ENCODE assay signal across 20 cellular contexts in genomic region chr11:129223701-129224149, GRCh38. TPM values are rescaled to one million over a fixed set of nuclear protein-coding genes. Genes with fewer than 3 reads are reported as not detected.
DNase-seq lines count a peak whose midpoint lies in the region; ATAC-seq, FAIRE-seq and TF ChIP-seq lines count a peak whose summit lies in the region.
"Had no signal": no experiment of that assay in that cellular context is flagged by ENCODE, and none has a peak within 500 bp of the region (broad histone marks: within the 10 kb centered on the region; RNA-seq: fewer than 3 reads in every experiment).

No MANE protein-coding gene starts in this region.

- peaks cover 21% of the 10 kb centered on the region for H3K4me1 ChIP-seq in skeletal muscle satellite cell (ENCODE audit: control insufficient read depth, insufficient read depth, low read length)
- no peaks in the 10 kb centered on the region for H3K4me1 ChIP-seq in kidney (ENCODE audit: control insufficient read depth in 1 of 2, insufficient read depth in 1 of 2, low read depth in 1 of 2, low read length in 2 of 2)

- H3K27me3 ChIP-seq in bronchial epithelial cell (ENCODE audit: control insufficient read depth, insufficient read depth, low read length) (no peaks in the 10 kb centered on the region), skeletal muscle satellite cell (ENCODE audit: control insufficient read depth, insufficient read depth, low read length) (no peaks in the 10 kb centered on the region)
- H3K27me3 ChIP-seq: ascending aorta, MG63, transverse colon had no signal

- DNase-seq in HS-5 (ENCODE audit: low read depth) (peak; percentile 14), bronchial epithelial cell (ENCODE audit: low read depth) (peak; percentile 59), left ventricle myocardium superior (no peak), GM19238 (ENCODE audit: insufficient read length, low spot score) (no peak), kidney (no peak)
- DNase-seq in activated CD4-positive, alpha-beta T cell treated with anti-CD3 and anti-CD28 coated beads, Interleukin-2, amount 10 ng/mL, durations not matched to agents 24 days and 14 days, result no peak
- DNase-seq: activated gamma-delta T cell; CD8-positive, alpha-beta T cell; H7; MG63; NCI-H187; NCI-H526 treated with DMSO at 0.1 percent for 48 hours; PC-9; transverse colon; WERI-Rb-1 had no signal

- peak overlapping the region; percentile 33 for H3K4me2 ChIP-seq in skeletal muscle satellite cell (ENCODE audit: low read length)
- H3K4me2 ChIP-seq: PC-9 had no signal

- no peak overlapping the region for H3K27ac Mint-ChIP-seq in activated CD4-positive, alpha-beta T cell treated with anti-CD3 and anti-CD28 coated beads, Interleukin-2, amount 10 ng/mL, durations not matched to agents 24 days and 14 days
- H3K27ac Mint-ChIP-seq: CD8-positive, alpha-beta T cell; memory B cell had no signal

- ATAC-seq in left ventricle myocardium superior (peak; percentile 84), HG02981 (IDR thresholded peaks at IDR 0.05; ENCODE audit: unreplicated experiment) (no peak)
- ATAC-seq: CD8-positive, alpha-beta T cell; esophagus mucosa had no signal

- no peaks in the 10 kb centered on the region for H3K4me1 Mint-ChIP-seq in activated CD4-positive, alpha-beta T cell treated with anti-CD3 and anti-CD28 coated beads, Interleukin-2, amount 10 ng/mL, durations not matched to agents 24 days and 14 days
- H3K4me1 Mint-ChIP-seq: memory B cell had no signal

- TF ChIP-seq CTCF in bronchial epithelial cell (IDR thresholded peaks at IDR 0.05; ENCODE audit: insufficient read depth, low read length, severe bottlenecking), result no peak
- TF ChIP-seq CTCF in kidney (IDR thresholded peaks at IDR 0.05; ENCODE audit: borderline replicate concordance, extremely low read depth, insufficient read depth), result no peak

- H3K4me3 ChIP-seq in bronchial epithelial cell (ENCODE audit: low read depth, low read length) (no peak overlapping the region), skeletal muscle satellite cell (ENCODE audit: low read length) (peak overlapping the region; percentile 5), kidney (ENCODE audit: low read length in 2 of 2) (no peak overlapping the region)
- H3K4me3 ChIP-seq: ascending aorta, MG63, PC-9, transverse colon had no signal

- H3K9me3 Mint-ChIP-seq in activated CD4-positive, alpha-beta T cell treated with anti-CD3 and anti-CD28 coated beads, Interleukin-2, amount 10 ng/mL, durations not matched to agents 24 days and 14 days, result peaks cover 11% of the 10 kb centered on the region

- intact Hi-C loops in left ventricle myocardium superior (cut with micrococcal nuclease) (no loop called here), kidney (cut with DNase I) (no loop called here)
- intact Hi-C loops in activated CD4-positive, alpha-beta T cell treated with anti-CD3 and anti-CD28 coated beads, Interleukin-2, amount 10 ng/mL, durations not matched to agents 24 days and 14 days (cut with micrococcal nuclease), result no loop called here

- H3K36me3 ChIP-seq in bronchial epithelial cell (ENCODE audit: control insufficient read depth, insufficient read depth, low read length) (no peaks in the 10 kb centered on the region), skeletal muscle satellite cell (ENCODE audit: insufficient read depth, low read length) (no peaks in the 10 kb centered on the region), kidney (ENCODE audit: control insufficient read depth in 1 of 2, insufficient read depth in 2 of 2, low read length in 2 of 2) (no peaks in the 10 kb centered on the region)
- H3K36me3 ChIP-seq: ascending aorta, MG63, transverse colon, WERI-Rb-1 had no signal

- H3K4me3 Mint-ChIP-seq in activated CD4-positive, alpha-beta T cell treated with anti-CD3 and anti-CD28 coated beads, Interleukin-2, amount 10 ng/mL, durations not matched to agents 24 days and 14 days, result no peak overlapping the region
- H3K4me3 Mint-ChIP-seq: CD8-positive, alpha-beta T cell; memory B cell had no signal

- H3K9me3 ChIP-seq in skeletal muscle satellite cell (replicated peaks; ENCODE audit: low read length) (peaks cover 7% of the 10 kb centered on the region), kidney (ENCODE audit: control insufficient read depth in 1 of 2, low read length in 2 of 2) (peaks cover 3 to 10% of the 10 kb centered on the region in 2 donors)

- H3K9ac ChIP-seq in skeletal muscle satellite cell (ENCODE audit: low read depth, low read length), result no peak overlapping the region
- no peak overlapping the region for H3K9ac ChIP-seq in kidney (ENCODE audit: low read length in 2 of 2)

- H3K27ac ChIP-seq in kidney (ENCODE audit: low read depth in 2 of 2, low read length in 2 of 2), result no peak overlapping the region
- H3K27ac ChIP-seq: ascending aorta, PC-9, transverse colon, WERI-Rb-1 had no signal

- FAIRE-seq in bronchial epithelial cell (lab: Jason Lieb, UNC) (no peak), kidney (lab: Jason Lieb, UNC) (no peak)

- peaks cover 5% of the 10 kb centered on the region for H3K36me3 Mint-ChIP-seq in activated CD4-positive, alpha-beta T cell treated with anti-CD3 and anti-CD28 coated beads, Interleukin-2, amount 10 ng/mL, durations not matched to agents 24 days and 14 days (ENCODE audit: low read depth)

- peaks cover 4% of the 10 kb centered on the region for H3K27me3 Mint-ChIP-seq in activated CD4-positive, alpha-beta T cell treated with anti-CD3 and anti-CD28 coated beads, Interleukin-2, amount 10 ng/mL, durations not matched to agents 24 days and 14 days

RNA-seq across cellular contexts. Expression of gene ARHGAP32, which starts 31.6 kb away (rescaled TPM):
- total RNA-seq in bronchial epithelial cell, result 31.9 and 50.8 TPM in 2 replicates
- total RNA-seq in left ventricle myocardium superior, result 5.3 TPM
- 4.8 and 5.7 TPM in 2 replicates for total RNA-seq in skeletal muscle satellite cell (2012; rRNA removed)
- total RNA-seq in activated CD4-positive, alpha-beta T cell treated with anti-CD3 and anti-CD28 coated beads, Interleukin-2, amount 10 ng/mL, durations not matched to agents 24 days and 14 days, result 5.7 and 7.1 TPM in 2 replicates
- total RNA-seq in kidney, result 30.8 TPM
- polyA plus RNA-seq in kidney (ENCODE audit: insufficient read depth, low read depth, low replicate concordance), result 2.1 TPM

Comparison
In these comparisons a context has a peak if more than half of its experiments do, and no peak if none do; other contexts are left out.
1. DNase-seq: peak in HS-5 (single experiment) and bronchial epithelial cell (single experiment); none in left ventricle myocardium superior (single experiment), GM19238 (single experiment), activated CD4-positive, alpha-beta T cell treated with anti-CD3 and anti-CD28 coated beads, Interleukin-2, amount 10 ng/mL, durations not matched to agents 24 days and 14 days (single experiment) and kidney (single experiment).